ENCODE assay signal across 13 cellular contexts in the genomic region with DNA sequence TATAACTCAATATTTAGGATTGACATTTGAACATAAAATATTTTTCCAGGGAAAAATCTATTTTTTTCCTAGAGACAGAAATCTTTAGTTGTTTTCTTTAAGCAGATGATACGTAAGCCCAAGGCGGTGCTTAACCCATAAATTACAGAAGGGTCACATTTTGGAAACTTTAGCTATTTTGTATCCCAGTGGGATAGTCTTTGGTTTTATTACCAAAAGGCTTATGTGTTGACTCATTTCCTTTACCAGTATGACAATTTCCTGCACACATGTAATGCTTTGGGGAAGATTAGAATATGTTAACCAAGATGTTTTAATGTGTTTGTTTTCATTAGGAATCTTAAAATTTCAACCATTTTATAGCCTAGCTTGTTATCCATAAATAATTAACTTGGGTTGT. TPM values are rescaled to one million over a fixed set of nuclear protein-coding genes. Genes with fewer than 3 reads are reported as not detected.
DNase-seq lines count a peak whose midpoint lies in the region; ATAC-seq, FAIRE-seq and TF ChIP-seq lines count a peak whose summit lies in the region.
"Had no signal": no experiment of that assay in that cellular context is flagged by ENCODE, and none has a peak within 500 bp of the region (broad histone marks: within the 10 kb centered on the region; RNA-seq: fewer than 3 reads in every experiment).

No MANE protein-coding gene starts in this region.

- TF ChIP-seq CTCF in bronchial epithelial cell (IDR thresholded peaks at IDR 0.05; ENCODE audit: insufficient read depth, low read length, severe bottlenecking), result no peak
- TF ChIP-seq CTCF in gastrocnemius medialis (IDR thresholded peaks at IDR 0.05 in 4 of 5, conservative IDR thresholded peaks at IDR 0.05 in 1 of 5), result no peak

- DNase-seq in ELR (ENCODE audit: low read depth), result peak; percentile 90
- DNase-seq in MV-4-11 (lab: John Stamatoyannopoulos, UW), result peak; percentile 35
- DNase-seq in bronchial epithelial cell (ENCODE audit: low read depth), result peak; percentile 53
- no peak for DNase-seq in gastrocnemius medialis
- DNase-seq: activated gamma-delta T cell, DND-41, left colon, uterus had no signal

- H3K27me3 ChIP-seq in bronchial epithelial cell (ENCODE audit: control insufficient read depth, insufficient read depth, low read length) (no peaks in the 10 kb centered on the region), gastrocnemius medialis (no peaks in the 10 kb centered on the region)
- H3K27me3 ChIP-seq: uterus had no signal

- H3K9me3 ChIP-seq in mesodermal cell (ENCODE audit: control insufficient read depth, low read length), result no peaks in the 10 kb centered on the region
- H3K9me3 ChIP-seq in gastrocnemius medialis, result no peaks in the 10 kb centered on the region
- H3K9me3 ChIP-seq: uterus had no signal

- WGBS in mesodermal cell (ENCODE audit: insufficient coverage in 2 of 2), 2 experiments, result 76% methylated on average over 2 of the region's 2 CpGs; no CpG with 5 or more reads in 1 of the 2 experiments

- no peak for FAIRE-seq in bronchial epithelial cell (lab: Jason Lieb, UNC)

- H3K4me1 ChIP-seq in mesodermal cell (ENCODE audit: control insufficient read depth, insufficient read depth, low read length, poor library complexity, severe bottlenecking) (peaks cover 4% of the 10 kb centered on the region), gastrocnemius medialis (no peaks in the 10 kb centered on the region)
- H3K4me1 ChIP-seq: uterus had no signal

- H3K36me3 ChIP-seq in bronchial epithelial cell (ENCODE audit: control insufficient read depth, insufficient read depth, low read length), result peaks cover 2% of the 10 kb centered on the region
- peaks cover 14% of the 10 kb centered on the region for H3K36me3 ChIP-seq in mesodermal cell (ENCODE audit: control insufficient read depth, insufficient read depth, low read length)
- H3K36me3 ChIP-seq in gastrocnemius medialis, result peaks cover 0 to 27% of the 10 kb centered on the region in 2 donors
- H3K36me3 ChIP-seq: uterus had no signal

- intact Hi-C loops in gastrocnemius medialis (cut with DNase I; ENCODE audit: low total_unique reads), result no loop called here

- TF ChIP-seq POLR2A in gastrocnemius medialis (IDR thresholded peaks at IDR 0.05), result no peak

- in situ Hi-C loops in gastrocnemius medialis (cut with MboI; ENCODE audit: low sequenced_read_pairs in 4 of 4), result loop anchor here in 2 of 4 donors (25.0 kb wide), 1 partner anchor 400 kb away; a partner anchor contains a TSS

- H3K27ac ChIP-seq in mesodermal cell (ENCODE audit: low read depth, low read length, severe bottlenecking), result peak overlapping the region; percentile 57
- H3K27ac ChIP-seq in gastrocnemius medialis, result peak overlapping the region in 1 of 4 donors; percentile 11

- H3K4me3 ChIP-seq in bronchial epithelial cell (ENCODE audit: low read depth, low read length), result no peak overlapping the region
- H3K4me3 ChIP-seq in mesodermal cell (ENCODE audit: extremely low read depth, insufficient read depth, low read length, poor library complexity, severe bottlenecking), result no peak overlapping the region
- H3K4me3 ChIP-seq in gastrocnemius medialis, result no peak overlapping the region
- H3K4me3 ChIP-seq: uterus had no signal

- ATAC-seq in GM21515 (IDR thresholded peaks at IDR 0.05; ENCODE audit: unreplicated experiment) (no peak), gastrocnemius medialis (no peak), HG03045 (IDR thresholded peaks at IDR 0.05; ENCODE audit: unreplicated experiment) (no peak), HG02981 (IDR thresholded peaks at IDR 0.05; ENCODE audit: unreplicated experiment) (no peak)
- ATAC-seq: left colon, WTC11 had no signal

RNA-seq across cellular contexts. Expression of a gene that starts 24.8 kb away (rescaled TPM):
- 95.1 and 103 TPM in 2 replicates for total RNA-seq in bronchial epithelial cell
- polyA plus RNA-seq in mesodermal cell (2013, experiment 1 of 2), result 142 TPM
- 154 TPM for polyA plus RNA-seq in mesodermal cell (2013, experiment 2 of 2)
- 10 to 100 TPM; 40.0 to 93.7 (median 59.3) TPM for total RNA-seq in gastrocnemius medialis

Comparison
In these comparisons a context has a peak if more than half of its experiments do, and no peak if none do; other contexts are left out.
1. DNase-seq: peak in ELR (single experiment), MV-4-11 (single experiment) and bronchial epithelial cell (single experiment); none in gastrocnemius medialis (0 of 2).